22 cellular contexts compared by ENCODE assay signal in genomic region chrX:36684053-36684452, GRCh38.
DNase-seq lines count a peak whose midpoint lies in the region; ATAC-seq and TF ChIP-seq lines count a peak whose summit lies in the region.
"Had no signal": no experiment of that assay in that cellular context is flagged by ENCODE, and none has a peak within 500 bp of the region (broad histone marks: within the 10 kb centered on the region; RNA-seq: fewer than 3 reads in every experiment).

No MANE protein-coding gene starts in this region.

- intact Hi-C loops in MCF 10A (cut with micrococcal nuclease): loop anchor here (1.0 to 2.0 kb wide), 2 partner anchors 173 to 183 kb away; no protein-coding TSS in a partner anchor
- intact Hi-C loops in breast epithelium (cut with DNase I; ENCODE audit: low total_unique reads): no loop called here
- intact Hi-C loops in mammary epithelial cell (cut with micrococcal nuclease): no loop called here
- intact Hi-C loops in lower lobe of right lung (cut with DNase I): no loop called here

- H3K79me2 ChIP-seq in mammary epithelial cell (ENCODE audit: insufficient read depth, low read length): no peaks in the 10 kb centered on the region

- BruUV-seq in MCF 10A (replicated peaks; lab: Mats Ljungman, UMichigan) (no TSS peak), mammary epithelial cell (replicated peaks; lab: Mats Ljungman, UMichigan) (no TSS peak)

- peaks cover 46% of the 10 kb centered on the region for H3K27me3 Mint-ChIP-seq in MCF 10A (ENCODE audit: insufficient read depth, unreplicated experiment)
- H3K27me3 Mint-ChIP-seq: CD4-positive, CD25-positive, alpha-beta regulatory T cell had no signal

- H3K4me1 ChIP-seq in breast epithelium (no peaks in the 10 kb centered on the region), mammary epithelial cell (ENCODE audit: insufficient read depth, low read length) (no peaks in the 10 kb centered on the region), BE2C (no peaks in the 10 kb centered on the region), lower lobe of right lung (no peaks in the 10 kb centered on the region)
- H3K4me1 ChIP-seq: right atrium auricular region had no signal

- H3K9me3 ChIP-seq in breast epithelium: no peaks in the 10 kb centered on the region
- no peaks in the 10 kb centered on the region for H3K9me3 ChIP-seq in mammary epithelial cell (replicated peaks; ENCODE audit: insufficient read depth, low read length)
- no peaks in the 10 kb centered on the region for H3K9me3 ChIP-seq in BE2C
- H3K9me3 ChIP-seq in lower lobe of right lung: no peaks in the 10 kb centered on the region
- H3K9me3 ChIP-seq: right atrium auricular region had no signal

- POLR2A ChIA-PET in MCF 10A (lab: Yijun Ruan, JAX): no interaction called here

- no peaks in the 10 kb centered on the region for H4K20me1 ChIP-seq in mammary epithelial cell (ENCODE audit: insufficient read depth, low read length)

- CTCF ChIA-PET in MCF 10A (lab: Yijun Ruan, JAX): interaction anchor here (0.5 to 1.5 kb wide), 4 partner anchors 152 to 186 kb away, joined by 3 to 4 read pairs (median 3); no protein-coding TSS in a partner anchor
- CTCF ChIA-PET in mammary epithelial cell (lab: Charles Lee; ENCODE audit: low non-redundant PET): no interaction called here

- peaks cover 5% of the 10 kb centered on the region for H3K9me3 Mint-ChIP-seq in MCF 10A (ENCODE audit: unreplicated experiment)
- H3K9me3 Mint-ChIP-seq: activated T-cell treated with anti-CD3 and anti-CD28 coated beads, Interleukin-2, amount 50 U/mL, for 4 hours had no signal

- H3K27me3 ChIP-seq in breast epithelium (peaks cover 0 to 23% of the 10 kb centered on the region in 2 donors), mammary epithelial cell (ENCODE audit: insufficient read depth, low read length) (no peaks in the 10 kb centered on the region), BE2C (no peaks in the 10 kb centered on the region), lower lobe of right lung (ENCODE audit: low read depth) (no peaks in the 10 kb centered on the region)
- H3K27me3 ChIP-seq: right atrium auricular region had no signal

- H3K4me3 ChIP-seq in breast epithelium: no peak overlapping the region
- H3K4me3 ChIP-seq in NB4 (ENCODE audit: low read depth, low read length): no peak overlapping the region
- no peak overlapping the region for H3K4me3 ChIP-seq in mammary epithelial cell (replicated peaks in 1 of 3; ENCODE audit: insufficient read depth in 1 of 3, low read depth in 2 of 3, low read length in 3 of 3)
- H3K4me3 ChIP-seq in BE2C (ENCODE audit: low read depth, low read length): no peak overlapping the region
- H3K4me3 ChIP-seq in lower lobe of right lung: no peak overlapping the region
- H3K4me3 ChIP-seq: right atrium auricular region had no signal

- ATAC-seq in HG02610 (IDR thresholded peaks at IDR 0.05; ENCODE audit: unreplicated experiment): no peak
- ATAC-seq in lower lobe of right lung: no peak
- ATAC-seq: activated T-cell treated with anti-CD3 and anti-CD28 coated beads, Interleukin-2, amount 50 U/mL, for 4 hours; HCT116 had no signal

- no peak overlapping the region for H3K4me3 Mint-ChIP-seq in MCF 10A (ENCODE audit: unreplicated experiment)
- H3K4me3 Mint-ChIP-seq: activated T-cell treated with anti-CD3 and anti-CD28 coated beads, Interleukin-2, amount 50 U/mL, for 4 hours; CD4-positive, CD25-positive, alpha-beta regulatory T cell had no signal

- TF ChIP-seq CTCF in MCF 10A (IDR thresholded peaks at IDR 0.05; ENCODE audit: unreplicated experiment): no peak
- no peak for TF ChIP-seq CTCF in breast epithelium (IDR thresholded peaks at IDR 0.05)
- no peak for TF ChIP-seq CTCF in NB4 (IDR thresholded peaks at IDR 0.05; ENCODE audit: low read depth, low read length)
- peak; percentile 7 to 32 for TF ChIP-seq CTCF in mammary epithelial cell (conservative IDR thresholded peaks at IDR 0.05 in 1 of 2, IDR thresholded peaks at IDR 0.05 in 1 of 2; ENCODE audit: extremely low read depth in 1 of 2, insufficient read depth in 1 of 2, low read depth in 1 of 2, low read length in 2 of 2)
- no peak for TF ChIP-seq CTCF in BE2C (IDR thresholded peaks at IDR 0.05; ENCODE audit: low read depth, low read length)
- TF ChIP-seq CTCF in lower lobe of right lung (IDR thresholded peaks at IDR 0.05): no peak

- H3K4me2 ChIP-seq in mammary epithelial cell (ENCODE audit: insufficient read depth, low read depth, low read length): no peak overlapping the region

- H3K4me1 Mint-ChIP-seq in MCF 10A (ENCODE audit: insufficient read depth, unreplicated experiment): no peaks in the 10 kb centered on the region
- H3K4me1 Mint-ChIP-seq: CD4-positive, CD25-positive, alpha-beta regulatory T cell had no signal

- DNase-seq in MCF 10A (ENCODE audit: unreplicated experiment) (peak; percentile 30), breast epithelium (ENCODE audit: low spot score in 2 of 2) (no peak), NB4 (ENCODE audit: low read depth) (peak; percentile 1), mammary epithelial cell (no peak), BE2C (no peak), CD1c-positive myeloid dendritic cell (ENCODE audit: extremely low spot score) (no peak), lower lobe of right lung (no peak)
- DNase-seq: activated CD4-positive, CD25-positive, alpha-beta regulatory T cell treated with anti-CD3 and anti-CD28 coated beads, Interleukin-2, amount 50 U/mL, for 72 hours; activated naive CD4-positive, alpha-beta T cell treated with Interleukin-2 at 50 U/mL for 16 hours; activated T-cell treated with anti-CD3 and anti-CD28 coated beads, Interleukin-2, amount 50 U/mL, for 4 hours; CD4-positive, CD25-positive, alpha-beta regulatory T cell; central memory CD4-positive, alpha-beta T cell; DMS153; foreskin melanocyte; hypothalamus; kidney; NCI-H2171; NCI-H526 treated with DMSO at 0.1 percent for 48 hours; SHP77 had no signal

- TF ChIP-seq POLR2A in breast epithelium (IDR thresholded peaks at IDR 0.05) (no peak), NB4 (IDR thresholded peaks at IDR 0.05; ENCODE audit: extremely low read depth, insufficient read length) (no peak)

- H2AFZ ChIP-seq in mammary epithelial cell (ENCODE audit: low read depth, low read length): no peak overlapping the region

- no peak overlapping the region for H3K27ac Mint-ChIP-seq in MCF 10A (ENCODE audit: low read depth, unreplicated experiment)
- H3K27ac Mint-ChIP-seq: CD4-positive, CD25-positive, alpha-beta regulatory T cell had no signal

- H3K36me3 Mint-ChIP-seq in MCF 10A (ENCODE audit: insufficient read depth, unreplicated experiment): no peaks in the 10 kb centered on the region
- H3K36me3 Mint-ChIP-seq: CD4-positive, CD25-positive, alpha-beta regulatory T cell had no signal

- H3K27ac ChIP-seq in breast epithelium: no peak overlapping the region
- H3K27ac ChIP-seq in mammary epithelial cell (ENCODE audit: insufficient read depth, low read depth, low read length): no peak overlapping the region
- no peak overlapping the region for H3K27ac ChIP-seq in lower lobe of right lung
- H3K27ac ChIP-seq: right atrium auricular region had no signal

- dilution Hi-C loops in mammary epithelial cell (cut with HindIII; ENCODE audit: low sequenced_read_pairs): no loop called here

- no peaks in the 10 kb centered on the region for H3K36me3 ChIP-seq in breast epithelium
- no peaks in the 10 kb centered on the region for H3K36me3 ChIP-seq in mammary epithelial cell (ENCODE audit: insufficient read depth, low read length)
- no peaks in the 10 kb centered on the region for H3K36me3 ChIP-seq in BE2C
- H3K36me3 ChIP-seq in lower lobe of right lung: no peaks in the 10 kb centered on the region
- H3K36me3 ChIP-seq: right atrium auricular region had no signal

- no peak overlapping the region for H3K9ac ChIP-seq in mammary epithelial cell (ENCODE audit: insufficient read depth, low read length)

- in situ Hi-C loops in mammary epithelial cell (cut with MboI; ENCODE audit: low sequenced_read_pairs in 2 of 2): no loop called here

Comparison
In these comparisons a context has a peak if more than half of its experiments do, and no peak if none do; other contexts are left out.
1. DNase-seq: peak in MCF 10A (single experiment) and NB4 (single experiment); none in breast epithelium (0 of 2), mammary epithelial cell (single experiment), BE2C (single experiment), CD1c-positive myeloid dendritic cell (single experiment) and lower lobe of right lung (single experiment).
2. CTCF ChIP-seq: peak in mammary epithelial cell (2 of 2); none in MCF 10A (single experiment), breast epithelium (0 of 3), NB4 (single experiment), BE2C (single experiment) and lower lobe of right lung (single experiment).